ENCODE assay signal across 8 cellular contexts in genomic region chr5:75921011-75921410, GRCh38.
"Had no signal": no experiment of that assay in that cellular context is flagged by ENCODE, and none has a peak within 500 bp of the region (broad histone marks: within the 10 kb centered on the region; RNA-seq: fewer than 3 reads in every experiment).

No MANE protein-coding gene starts in this region.

- ATAC-seq: GM12878 had no signal

- H3K4me3 ChIP-seq: GM12878 had no signal

- FAIRE-seq: G401.6, GM12878, GM12891, GM12892, GM18507, GM19239 had no signal

- DNase-seq: GDM1, GF-D8 had no signal
